22 cellular contexts compared by ENCODE assay signal in genomic region chr11:61095022-61095421, GRCh38. TPM values are rescaled to one million over a fixed set of nuclear protein-coding genes. Genes with fewer than 3 reads are reported as not detected.
DNase-seq lines count a peak whose midpoint lies in the region; ATAC-seq and TF ChIP-seq lines count a peak whose summit lies in the region.
"Had no signal": no experiment of that assay in that cellular context is flagged by ENCODE, and none has a peak within 500 bp of the region (broad histone marks: within the 10 kb centered on the region; RNA-seq: fewer than 3 reads in every experiment).

No MANE protein-coding gene starts in this region.

- H3K23me2 ChIP-seq in H9 (ENCODE audit: insufficient read length, low read depth, low read length, poor library complexity, severe bottlenecking): no peaks in the 10 kb centered on the region

- H3T11ph ChIP-seq in H9 (ENCODE audit: low read length): no peak overlapping the region

- intact Hi-C loops in activated B cell treated with CpG ODN at 0.5 μM for 24 hours (cut with micrococcal nuclease): no loop called here

- no peak overlapping the region for H3K23ac ChIP-seq in H9 (ENCODE audit: insufficient read length, low read depth, low read length)

- H2BK5ac ChIP-seq in H9 (ENCODE audit: insufficient read length, low read length): no peak overlapping the region

- H3K9me3 ChIP-seq in endodermal cell (ENCODE audit: control insufficient read depth, low read length) (peaks cover 9% of the 10 kb centered on the region), H9 (ENCODE audit: control insufficient read depth, low read depth, low read length) (no peaks in the 10 kb centered on the region)
- H3K9me3 ChIP-seq: gastrocnemius medialis had no signal

- H4K20me1 ChIP-seq in H9 (ENCODE audit: control insufficient read depth, insufficient read depth, insufficient read length): no peaks in the 10 kb centered on the region

- peak overlapping the region; percentile 49 for H3K27ac Mint-ChIP-seq in T-helper 2 cell treated with Interferon-gamma antibody and Interleukin-4, amounts not matched to agents 5 μg/mL and 100 μg/mL, for 36 hours
- H3K27ac Mint-ChIP-seq in activated B cell treated with CpG ODN at 0.5 μM for 24 hours (peak overlapping the region; percentile 86), endodermal cell (no peak overlapping the region), H9 (no peak overlapping the region)
- H3K27ac Mint-ChIP-seq: nephron progenitor cell, progenitor cell of endocrine pancreas had no signal

- no peak overlapping the region for H4K5ac ChIP-seq in H9 (ENCODE audit: insufficient read length, low read depth, low read length)

- no peak for DNase-seq in T-helper 2 cell treated with Interferon-gamma antibody and Interleukin-4, amounts not matched to agents 5 μg/mL and 100 μg/mL, for 36 hours (ENCODE audit: low spot score)
- DNase-seq in T-helper 2 cell (no peak), GM12865 (ENCODE audit: low read depth) (peak; percentile 62), activated B cell treated with CpG ODN at 0.5 μM for 24 hours (no peak), endodermal cell (peak; percentile 16), H9 (no peak), SIG-M5 treated with dmso at 0.1 percent for 504 hours (lab: John Stamatoyannopoulos, UW; ENCODE audit: unreplicated experiment) (no peak)
- DNase-seq: effector CD4-positive, alpha-beta T cell; gastrocnemius medialis; GDM1; mesenchymal stem cell; MV-4-11; NCI-H2029 treated with DMSO at 0.1 percent for 48 hours; NCI-H510A; nephron progenitor cell; stimulated activated CD4-positive, alpha-beta T cell treated with anti-CD3 and anti-CD28 coated beads, Interleukin-4, amount 100 ng/mL, for 1 hour had no signal

- no peak overlapping the region for H3K18ac ChIP-seq in H9 (ENCODE audit: insufficient read length, low read depth, low read length)

- no peaks in the 10 kb centered on the region for H3K79me1 ChIP-seq in H9 (ENCODE audit: insufficient read depth, low read depth, low read length, poor library complexity, severe bottlenecking)

- H3K4me1 ChIP-seq in endodermal cell (ENCODE audit: control insufficient read depth, insufficient read depth, low read length) (no peaks in the 10 kb centered on the region), H9 (ENCODE audit: insufficient read depth, low read length) (no peaks in the 10 kb centered on the region)
- H3K4me1 ChIP-seq: gastrocnemius medialis had no signal

- H2BK15ac ChIP-seq in H9 (ENCODE audit: low read depth, low read length): no peak overlapping the region

- H3K4me3 ChIP-seq in GM12865 (ENCODE audit: low read depth, low read length) (no peak overlapping the region), endodermal cell (ENCODE audit: low read length) (no peak overlapping the region)
- H3K4me3 ChIP-seq: gastrocnemius medialis had no signal

- WGBS in endodermal cell (ENCODE audit: insufficient coverage in 1 of 2, insufficient read length in 1 of 2), 2 experiments: 90% methylated on average over 7 of the region's 7 CpGs; no CpG with 5 or more reads in 1 of the 2 experiments
- no CpG with 5 or more reads among the region's 7 CpGs for WGBS in H9 (ENCODE audit: extremely low coverage, insufficient read length, low lambda C conversion rate)

- no peak overlapping the region for H2AK5ac ChIP-seq in H9 (ENCODE audit: insufficient read length, low read length)

- H3K4me1 Mint-ChIP-seq in T-helper 2 cell treated with Interferon-gamma antibody and Interleukin-4, amounts not matched to agents 5 μg/mL and 100 μg/mL, for 36 hours (ENCODE audit: low read depth): peaks cover 53% of the 10 kb centered on the region
- H3K4me1 Mint-ChIP-seq in activated B cell treated with CpG ODN at 0.5 μM for 24 hours: peaks cover 63% of the 10 kb centered on the region
- peaks cover 4% of the 10 kb centered on the region for H3K4me1 Mint-ChIP-seq in endodermal cell
- H3K4me1 Mint-ChIP-seq in H9: peaks cover 7 to 13% of the 10 kb centered on the region in 2 experiments

- H4K91ac ChIP-seq in H9 (ENCODE audit: insufficient read length, low read depth, low read length): no peak overlapping the region

- H3K4me2 ChIP-seq in H9 (ENCODE audit: insufficient read depth, insufficient read length, low read length): no peak overlapping the region

- no peak overlapping the region for H3K14ac ChIP-seq in H9 (ENCODE audit: insufficient read depth, low read length)

- POLR2A ChIA-PET in activated B cell treated with CpG ODN at 0.5 μM for 24 hours (lab: Charles Lee): interaction anchor here (0.9 to 1.0 kb wide), 2 partner anchors 24 to 180 kb away, joined by 3 read pairs; no protein-coding TSS in a partner anchor

- no peaks in the 10 kb centered on the region for H3K27me3 Mint-ChIP-seq in T-helper 2 cell treated with Interferon-gamma antibody and Interleukin-4, amounts not matched to agents 5 μg/mL and 100 μg/mL, for 36 hours (ENCODE audit: low read depth)
- H3K27me3 Mint-ChIP-seq in activated B cell treated with CpG ODN at 0.5 μM for 24 hours: no peaks in the 10 kb centered on the region
- H3K27me3 Mint-ChIP-seq in endodermal cell (ENCODE audit: insufficient read depth): peaks cover 2% of the 10 kb centered on the region
- H3K27me3 Mint-ChIP-seq in H9 (ENCODE audit: low read depth): peaks cover 22% of the 10 kb centered on the region
- H3K27me3 Mint-ChIP-seq: progenitor cell of endocrine pancreas had no signal

- no peak for TF ChIP-seq CTCF in GM12865 (IDR thresholded peaks at IDR 0.05; ENCODE audit: insufficient read depth, low read depth, low read length, missing control alignments)
- TF ChIP-seq CTCF in activated B cell treated with CpG ODN at 0.5 μM for 24 hours (IDR thresholded peaks at IDR 0.05): no peak
- no peak for TF ChIP-seq CTCF in endodermal cell (conservative IDR thresholded peaks at IDR 0.05)
- TF ChIP-seq CTCF in H9 (conservative IDR thresholded peaks at IDR 0.05): no peak

- H3K56ac ChIP-seq in H9 (ENCODE audit: insufficient read length, low read depth, low read length): no peak overlapping the region

- no peak overlapping the region for H4K8ac ChIP-seq in H9 (replicated peaks; ENCODE audit: insufficient read length, low read depth, low read length)

- H3K36me3 ChIP-seq in endodermal cell (ENCODE audit: control insufficient read depth, insufficient read depth, low read length): no peaks in the 10 kb centered on the region
- H3K36me3 ChIP-seq: gastrocnemius medialis had no signal

- H3K4me3 Mint-ChIP-seq in T-helper 2 cell treated with Interferon-gamma antibody and Interleukin-4, amounts not matched to agents 5 μg/mL and 100 μg/mL, for 36 hours: no peak overlapping the region
- H3K4me3 Mint-ChIP-seq in activated B cell treated with CpG ODN at 0.5 μM for 24 hours: peak overlapping the region; percentile 53
- H3K4me3 Mint-ChIP-seq in endodermal cell: no peak overlapping the region
- no peak overlapping the region for H3K4me3 Mint-ChIP-seq in H9
- H3K4me3 Mint-ChIP-seq: nephron progenitor cell had no signal

- no peaks in the 10 kb centered on the region for H3K9me3 Mint-ChIP-seq in T-helper 2 cell treated with Interferon-gamma antibody and Interleukin-4, amounts not matched to agents 5 μg/mL and 100 μg/mL, for 36 hours
- H3K9me3 Mint-ChIP-seq in activated B cell treated with CpG ODN at 0.5 μM for 24 hours: no peaks in the 10 kb centered on the region
- H3K9me3 Mint-ChIP-seq in endodermal cell: peaks cover 28% of the 10 kb centered on the region
- peaks cover 11 to 17% of the 10 kb centered on the region in 2 experiments for H3K9me3 Mint-ChIP-seq in H9

- H3K9ac ChIP-seq in endodermal cell (ENCODE audit: extremely low read depth, low read length, poor library complexity, severe bottlenecking): no peak overlapping the region
- H3K9ac ChIP-seq in H9 (ENCODE audit: extremely low read depth, insufficient read length, low read length): no peak overlapping the region

- H2BK120ac ChIP-seq in H9 (ENCODE audit: low read depth, low read length, poor library complexity, severe bottlenecking): no peak overlapping the region

- no peak overlapping the region for H2BK12ac ChIP-seq in H9 (ENCODE audit: insufficient read length, low read depth, low read length)

- peaks cover 4% of the 10 kb centered on the region for H3K36me3 Mint-ChIP-seq in T-helper 2 cell treated with Interferon-gamma antibody and Interleukin-4, amounts not matched to agents 5 μg/mL and 100 μg/mL, for 36 hours (ENCODE audit: low read depth)
- no peaks in the 10 kb centered on the region for H3K36me3 Mint-ChIP-seq in activated B cell treated with CpG ODN at 0.5 μM for 24 hours (ENCODE audit: low read depth)
- H3K36me3 Mint-ChIP-seq in endodermal cell (ENCODE audit: low read depth): no peaks in the 10 kb centered on the region
- H3K36me3 Mint-ChIP-seq in H9 (ENCODE audit: insufficient read depth in 1 of 3, low read depth in 3 of 3): peaks cover 0 to 8% (median 0%) of the 10 kb centered on the region in 3 experiments; a peak in 2 of 7 replicates

- CTCF ChIA-PET in activated B cell treated with CpG ODN at 0.5 μM for 24 hours (lab: Charles Lee): interaction anchor here (0.8 kb wide), 1 partner anchor 125 kb away, joined by 3 read pairs; no protein-coding TSS in a partner anchor

- no peaks in the 10 kb centered on the region for H3K27me3 ChIP-seq in endodermal cell (ENCODE audit: control insufficient read depth, insufficient read depth, low read length, poor library complexity, severe bottlenecking)
- no peaks in the 10 kb centered on the region for H3K27me3 ChIP-seq in H9 (ENCODE audit: insufficient read depth, low read length)
- H3K27me3 ChIP-seq: gastrocnemius medialis had no signal

- H2AFZ ChIP-seq in H9 (ENCODE audit: low read length): no peak overlapping the region

- no peaks in the 10 kb centered on the region for H3K79me2 ChIP-seq in H9 (ENCODE audit: insufficient read depth, low read length)

- no peak overlapping the region for H2BK20ac ChIP-seq in H9 (ENCODE audit: low read depth, low read length, poor library complexity, severe bottlenecking)

- ATAC-seq in activated B cell treated with CpG ODN at 0.5 μM for 24 hours (ENCODE audit: low read depth) (no peak), HG02885 (IDR thresholded peaks at IDR 0.05; ENCODE audit: poor library complexity, unreplicated experiment) (no peak)
- ATAC-seq: esophagus mucosa, gastrocnemius medialis had no signal

- H3K4ac ChIP-seq in H9 (ENCODE audit: low read depth, low read length): no peak overlapping the region

- no peak overlapping the region for H3K27ac ChIP-seq in endodermal cell (ENCODE audit: low read depth, low read length)
- no peak overlapping the region for H3K27ac ChIP-seq in H9 (ENCODE audit: insufficient read length, low read depth, low read length)
- H3K27ac ChIP-seq: 22Rv1, gastrocnemius medialis had no signal

RNA-seq across cellular contexts. Expression of gene CD5, which starts 7.3 kb away (rescaled TPM):
- total RNA-seq in activated B cell treated with CpG ODN at 0.5 μM for 24 hours (5.2 and 7.1 TPM in 2 replicates), endodermal cell (not detected), H9 (2021) (not detected in 2 replicates)
- not detected for polyA plus RNA-seq in endodermal cell (2013, experiment 1 of 2)
- polyA plus RNA-seq in endodermal cell (2013, experiment 2 of 2): not detected
- total RNA-seq: kidney epithelial cell, progenitor cell of endocrine pancreas had no signal
- polyA plus RNA-seq: BJ had no signal

Comparison
In these comparisons a context has a peak if more than half of its experiments do, and no peak if none do; other contexts are left out.
1. DNase-seq: peak in GM12865 (single experiment) and endodermal cell (single experiment); none in T-helper 2 cell treated with Interferon-gamma antibody and Interleukin-4, amounts not matched to agents 5 μg/mL and 100 μg/mL, for 36 hours (single experiment), T-helper 2 cell (0 of 5), activated B cell treated with CpG ODN at 0.5 μM for 24 hours (single experiment), H9 (single experiment) and SIG-M5 treated with dmso at 0.1 percent for 504 hours (single experiment).
2. H3K27ac Mint-ChIP-seq: peak in T-helper 2 cell treated with Interferon-gamma antibody and Interleukin-4, amounts not matched to agents 5 μg/mL and 100 μg/mL, for 36 hours (single experiment) and activated B cell treated with CpG ODN at 0.5 μM for 24 hours (single experiment); none in endodermal cell (single experiment) and H9 (0 of 3).